Comparison of ENCODE assay signal across 1 cellular context in the genomic region with DNA sequence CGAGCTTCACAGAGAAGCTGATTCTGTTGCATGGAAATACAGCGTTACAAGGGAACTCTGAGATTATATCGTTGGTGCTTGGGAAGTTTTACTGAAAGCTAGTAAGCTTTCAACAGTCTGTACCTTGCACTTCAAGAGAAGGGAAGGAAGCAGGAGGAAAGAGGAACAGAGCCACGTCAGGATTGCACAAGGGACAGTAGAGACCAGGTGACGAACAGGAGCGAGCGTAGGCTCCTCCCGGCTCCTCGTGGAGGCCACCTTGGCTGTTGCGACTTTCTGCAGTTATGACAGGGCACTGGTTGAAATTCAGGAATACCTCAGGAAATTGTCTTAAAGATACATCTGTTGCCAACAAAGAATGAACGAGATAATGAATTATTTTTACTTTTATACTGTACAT.
TF ChIP-seq lines count a peak whose summit lies in the region.

No MANE protein-coding gene starts in this region.

TF ChIP-seq in K562, 482 proteins besides CTCF, POLR2A, EP300 and RAD21:
- TF ChIP-seq FOXM1 (IDR thresholded peaks at IDR 0.05; ENCODE audit: low read depth) (no peak), FOXM1 (CRISPR knock-in tag; IDR thresholded peaks at IDR 0.05; ENCODE audit: low read depth) (no peak), C11orf30 (IDR thresholded peaks at IDR 0.05; ENCODE audit: low read depth) (no peak), OTX1 (CRISPR knock-in tag; IDR thresholded peaks at IDR 0.05) (no peak), NFIX (CRISPR knock-in tag; IDR thresholded peaks at IDR 0.05; ENCODE audit: low read depth) (no peak), MIER1 (IDR thresholded peaks at IDR 0.05; ENCODE audit: low read depth) (no peak), CAMTA2 (CRISPR knock-in tag; conservative IDR thresholded peaks at IDR 0.05) (no peak), ARNT (IDR thresholded peaks at IDR 0.05) (no peak), SIX5 (IDR thresholded peaks at IDR 0.05; ENCODE audit: borderline replicate concordance in 1 of 2, insufficient read depth in 1 of 2, low read depth in 1 of 2, low read length in 2 of 2) (no peak), BACH1 (tag; IDR thresholded peaks at IDR 0.05) (no peak), ZKSCAN8 (CRISPR knock-in tag; IDR thresholded peaks at IDR 0.05) (no peak), ZNF436 (CRISPR knock-in tag; IDR thresholded peaks at IDR 0.05) (no peak)
- TF ChIP-seq, protein P1, sequence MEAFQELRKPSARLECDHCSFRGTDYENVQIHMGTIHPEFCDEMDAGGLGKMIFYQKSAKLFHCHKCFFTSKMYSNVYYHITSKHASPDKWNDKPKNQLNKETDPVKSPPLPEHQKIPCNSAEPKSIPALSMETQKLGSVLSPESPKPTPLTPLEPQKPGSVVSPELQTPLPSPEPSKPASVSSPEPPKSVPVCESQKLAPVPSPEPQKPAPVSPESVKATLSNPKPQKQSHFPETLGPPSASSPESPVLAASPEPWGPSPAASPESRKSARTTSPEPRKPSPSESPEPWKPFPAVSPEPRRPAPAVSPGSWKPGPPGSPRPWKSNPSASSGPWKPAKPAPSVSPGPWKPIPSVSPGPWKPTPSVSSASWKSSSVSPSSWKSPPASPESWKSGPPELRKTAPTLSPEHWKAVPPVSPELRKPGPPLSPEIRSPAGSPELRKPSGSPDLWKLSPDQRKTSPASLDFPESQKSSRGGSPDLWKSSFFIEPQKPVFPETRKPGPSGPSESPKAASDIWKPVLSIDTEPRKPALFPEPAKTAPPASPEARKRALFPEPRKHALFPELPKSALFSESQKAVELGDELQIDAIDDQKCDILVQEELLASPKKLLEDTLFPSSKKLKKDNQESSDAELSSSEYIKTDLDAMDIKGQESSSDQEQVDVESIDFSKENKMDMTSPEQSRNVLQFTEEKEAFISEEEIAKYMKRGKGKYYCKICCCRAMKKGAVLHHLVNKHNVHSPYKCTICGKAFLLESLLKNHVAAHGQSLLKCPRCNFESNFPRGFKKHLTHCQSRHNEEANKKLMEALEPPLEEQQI (IDR thresholded peaks at IDR 0.05) = no peak
- TF ChIP-seq, protein P2, sequence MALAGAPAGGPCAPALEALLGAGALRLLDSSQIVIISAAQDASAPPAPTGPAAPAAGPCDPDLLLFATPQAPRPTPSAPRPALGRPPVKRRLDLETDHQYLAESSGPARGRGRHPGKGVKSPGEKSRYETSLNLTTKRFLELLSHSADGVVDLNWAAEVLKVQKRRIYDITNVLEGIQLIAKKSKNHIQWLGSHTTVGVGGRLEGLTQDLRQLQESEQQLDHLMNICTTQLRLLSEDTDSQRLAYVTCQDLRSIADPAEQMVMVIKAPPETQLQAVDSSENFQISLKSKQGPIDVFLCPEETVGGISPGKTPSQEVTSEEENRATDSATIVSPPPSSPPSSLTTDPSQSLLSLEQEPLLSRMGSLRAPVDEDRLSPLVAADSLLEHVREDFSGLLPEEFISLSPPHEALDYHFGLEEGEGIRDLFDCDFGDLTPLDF (CRISPR knock-in tag; IDR thresholded peaks at IDR 0.05) = no peak
TF ChIP-seq in K562: peak in this region for 0.
